Comparison of ENCODE assay signal across 1 cellular context in the genomic region with DNA sequence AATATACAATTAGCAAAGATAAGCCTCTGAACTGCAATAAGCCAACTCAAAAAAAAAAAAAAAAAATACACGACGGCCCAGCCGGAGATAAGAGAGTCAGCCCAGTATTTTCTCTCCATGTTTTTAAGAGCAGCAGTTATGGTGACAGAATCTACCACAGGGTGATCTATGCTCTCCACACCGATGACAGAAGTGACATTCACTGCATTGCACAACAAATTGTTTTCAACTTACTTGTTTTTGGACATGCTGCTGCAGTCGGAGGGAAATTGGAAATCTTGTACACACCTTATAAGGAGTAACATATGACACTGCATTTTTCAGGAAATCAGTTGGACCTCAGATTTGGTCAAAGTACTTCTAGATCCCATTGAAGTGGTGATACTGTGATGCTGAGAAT.
TF ChIP-seq lines count a peak whose summit lies in the region.

No MANE protein-coding gene starts in this region.

TF ChIP-seq in HepG2, 621 proteins besides CTCF, POLR2A, EP300 and RAD21 (continued from another document and continues in another):
- TF ChIP-seq, protein P1, sequence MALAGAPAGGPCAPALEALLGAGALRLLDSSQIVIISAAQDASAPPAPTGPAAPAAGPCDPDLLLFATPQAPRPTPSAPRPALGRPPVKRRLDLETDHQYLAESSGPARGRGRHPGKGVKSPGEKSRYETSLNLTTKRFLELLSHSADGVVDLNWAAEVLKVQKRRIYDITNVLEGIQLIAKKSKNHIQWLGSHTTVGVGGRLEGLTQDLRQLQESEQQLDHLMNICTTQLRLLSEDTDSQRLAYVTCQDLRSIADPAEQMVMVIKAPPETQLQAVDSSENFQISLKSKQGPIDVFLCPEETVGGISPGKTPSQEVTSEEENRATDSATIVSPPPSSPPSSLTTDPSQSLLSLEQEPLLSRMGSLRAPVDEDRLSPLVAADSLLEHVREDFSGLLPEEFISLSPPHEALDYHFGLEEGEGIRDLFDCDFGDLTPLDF (CRISPR knock-in tag; IDR thresholded peaks at IDR 0.05) = no peak
- TF ChIP-seq, protein P2, sequence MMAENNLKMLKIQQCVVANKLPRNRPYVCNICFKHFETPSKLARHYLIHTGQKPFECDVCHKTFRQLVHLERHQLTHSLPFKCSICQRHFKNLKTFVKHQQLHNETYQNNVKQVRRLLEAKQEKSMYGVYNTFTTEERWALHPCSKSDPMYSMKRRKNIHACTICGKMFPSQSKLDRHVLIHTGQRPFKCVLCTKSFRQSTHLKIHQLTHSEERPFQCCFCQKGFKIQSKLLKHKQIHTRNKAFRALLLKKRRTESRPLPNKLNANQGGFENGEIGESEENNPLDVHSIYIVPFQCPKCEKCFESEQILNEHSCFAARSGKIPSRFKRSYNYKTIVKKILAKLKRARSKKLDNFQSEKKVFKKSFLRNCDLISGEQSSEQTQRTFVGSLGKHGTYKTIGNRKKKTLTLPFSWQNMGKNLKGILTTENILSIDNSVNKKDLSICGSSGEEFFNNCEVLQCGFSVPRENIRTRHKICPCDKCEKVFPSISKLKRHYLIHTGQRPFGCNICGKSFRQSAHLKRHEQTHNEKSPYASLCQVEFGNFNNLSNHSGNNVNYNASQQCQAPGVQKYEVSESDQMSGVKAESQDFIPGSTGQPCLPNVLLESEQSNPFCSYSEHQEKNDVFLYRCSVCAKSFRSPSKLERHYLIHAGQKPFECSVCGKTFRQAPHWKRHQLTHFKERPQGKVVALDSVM (CRISPR knock-in tag; IDR thresholded peaks at IDR 0.05) = no peak
- TF ChIP-seq, protein P3, sequence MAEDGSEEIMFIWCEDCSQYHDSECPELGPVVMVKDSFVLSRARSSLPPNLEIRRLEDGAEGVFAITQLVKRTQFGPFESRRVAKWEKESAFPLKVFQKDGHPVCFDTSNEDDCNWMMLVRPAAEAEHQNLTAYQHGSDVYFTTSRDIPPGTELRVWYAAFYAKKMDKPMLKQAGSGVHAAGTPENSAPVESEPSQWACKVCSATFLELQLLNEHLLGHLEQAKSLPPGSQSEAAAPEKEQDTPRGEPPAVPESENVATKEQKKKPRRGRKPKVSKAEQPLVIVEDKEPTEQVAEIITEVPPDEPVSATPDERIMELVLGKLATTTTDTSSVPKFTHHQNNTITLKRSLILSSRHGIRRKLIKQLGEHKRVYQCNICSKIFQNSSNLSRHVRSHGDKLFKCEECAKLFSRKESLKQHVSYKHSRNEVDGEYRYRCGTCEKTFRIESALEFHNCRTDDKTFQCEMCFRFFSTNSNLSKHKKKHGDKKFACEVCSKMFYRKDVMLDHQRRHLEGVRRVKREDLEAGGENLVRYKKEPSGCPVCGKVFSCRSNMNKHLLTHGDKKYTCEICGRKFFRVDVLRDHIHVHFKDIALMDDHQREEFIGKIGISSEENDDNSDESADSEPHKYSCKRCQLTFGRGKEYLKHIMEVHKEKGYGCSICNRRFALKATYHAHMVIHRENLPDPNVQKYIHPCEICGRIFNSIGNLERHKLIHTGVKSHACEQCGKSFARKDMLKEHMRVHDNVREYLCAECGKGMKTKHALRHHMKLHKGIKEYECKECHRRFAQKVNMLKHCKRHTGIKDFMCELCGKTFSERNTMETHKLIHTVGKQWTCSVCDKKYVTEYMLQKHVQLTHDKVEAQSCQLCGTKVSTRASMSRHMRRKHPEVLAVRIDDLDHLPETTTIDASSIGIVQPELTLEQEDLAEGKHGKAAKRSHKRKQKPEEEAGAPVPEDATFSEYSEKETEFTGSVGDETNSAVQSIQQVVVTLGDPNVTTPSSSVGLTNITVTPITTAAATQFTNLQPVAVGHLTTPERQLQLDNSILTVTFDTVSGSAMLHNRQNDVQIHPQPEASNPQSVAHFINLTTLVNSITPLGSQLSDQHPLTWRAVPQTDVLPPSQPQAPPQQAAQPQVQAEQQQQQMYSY (CRISPR knock-in tag; IDR thresholded peaks at IDR 0.05) = no peak
- no peak for TF ChIP-seq TP53 (CRISPR knock-in tag; conservative IDR thresholded peaks at IDR 0.05)
- TF ChIP-seq ZNF766 (CRISPR knock-in tag; IDR thresholded peaks at IDR 0.05; ENCODE audit: borderline replicate concordance) = no peak
- TF ChIP-seq, protein P4, sequence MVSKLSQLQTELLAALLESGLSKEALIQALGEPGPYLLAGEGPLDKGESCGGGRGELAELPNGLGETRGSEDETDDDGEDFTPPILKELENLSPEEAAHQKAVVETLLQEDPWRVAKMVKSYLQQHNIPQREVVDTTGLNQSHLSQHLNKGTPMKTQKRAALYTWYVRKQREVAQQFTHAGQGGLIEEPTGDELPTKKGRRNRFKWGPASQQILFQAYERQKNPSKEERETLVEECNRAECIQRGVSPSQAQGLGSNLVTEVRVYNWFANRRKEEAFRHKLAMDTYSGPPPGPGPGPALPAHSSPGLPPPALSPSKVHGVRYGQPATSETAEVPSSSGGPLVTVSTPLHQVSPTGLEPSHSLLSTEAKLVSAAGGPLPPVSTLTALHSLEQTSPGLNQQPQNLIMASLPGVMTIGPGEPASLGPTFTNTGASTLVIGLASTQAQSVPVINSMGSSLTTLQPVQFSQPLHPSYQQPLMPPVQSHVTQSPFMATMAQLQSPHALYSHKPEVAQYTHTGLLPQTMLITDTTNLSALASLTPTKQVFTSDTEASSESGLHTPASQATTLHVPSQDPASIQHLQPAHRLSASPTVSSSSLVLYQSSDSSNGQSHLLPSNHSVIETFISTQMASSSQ (IDR thresholded peaks at IDR 0.05; ENCODE audit: low read depth) = peak; percentile 39; the same call in 1 of the 2 replicates
- TF ChIP-seq, protein P4 (CRISPR knock-in tag; IDR thresholded peaks at IDR 0.05; ENCODE audit: borderline replicate concordance) = no peak
- TF ChIP-seq, protein P5, sequence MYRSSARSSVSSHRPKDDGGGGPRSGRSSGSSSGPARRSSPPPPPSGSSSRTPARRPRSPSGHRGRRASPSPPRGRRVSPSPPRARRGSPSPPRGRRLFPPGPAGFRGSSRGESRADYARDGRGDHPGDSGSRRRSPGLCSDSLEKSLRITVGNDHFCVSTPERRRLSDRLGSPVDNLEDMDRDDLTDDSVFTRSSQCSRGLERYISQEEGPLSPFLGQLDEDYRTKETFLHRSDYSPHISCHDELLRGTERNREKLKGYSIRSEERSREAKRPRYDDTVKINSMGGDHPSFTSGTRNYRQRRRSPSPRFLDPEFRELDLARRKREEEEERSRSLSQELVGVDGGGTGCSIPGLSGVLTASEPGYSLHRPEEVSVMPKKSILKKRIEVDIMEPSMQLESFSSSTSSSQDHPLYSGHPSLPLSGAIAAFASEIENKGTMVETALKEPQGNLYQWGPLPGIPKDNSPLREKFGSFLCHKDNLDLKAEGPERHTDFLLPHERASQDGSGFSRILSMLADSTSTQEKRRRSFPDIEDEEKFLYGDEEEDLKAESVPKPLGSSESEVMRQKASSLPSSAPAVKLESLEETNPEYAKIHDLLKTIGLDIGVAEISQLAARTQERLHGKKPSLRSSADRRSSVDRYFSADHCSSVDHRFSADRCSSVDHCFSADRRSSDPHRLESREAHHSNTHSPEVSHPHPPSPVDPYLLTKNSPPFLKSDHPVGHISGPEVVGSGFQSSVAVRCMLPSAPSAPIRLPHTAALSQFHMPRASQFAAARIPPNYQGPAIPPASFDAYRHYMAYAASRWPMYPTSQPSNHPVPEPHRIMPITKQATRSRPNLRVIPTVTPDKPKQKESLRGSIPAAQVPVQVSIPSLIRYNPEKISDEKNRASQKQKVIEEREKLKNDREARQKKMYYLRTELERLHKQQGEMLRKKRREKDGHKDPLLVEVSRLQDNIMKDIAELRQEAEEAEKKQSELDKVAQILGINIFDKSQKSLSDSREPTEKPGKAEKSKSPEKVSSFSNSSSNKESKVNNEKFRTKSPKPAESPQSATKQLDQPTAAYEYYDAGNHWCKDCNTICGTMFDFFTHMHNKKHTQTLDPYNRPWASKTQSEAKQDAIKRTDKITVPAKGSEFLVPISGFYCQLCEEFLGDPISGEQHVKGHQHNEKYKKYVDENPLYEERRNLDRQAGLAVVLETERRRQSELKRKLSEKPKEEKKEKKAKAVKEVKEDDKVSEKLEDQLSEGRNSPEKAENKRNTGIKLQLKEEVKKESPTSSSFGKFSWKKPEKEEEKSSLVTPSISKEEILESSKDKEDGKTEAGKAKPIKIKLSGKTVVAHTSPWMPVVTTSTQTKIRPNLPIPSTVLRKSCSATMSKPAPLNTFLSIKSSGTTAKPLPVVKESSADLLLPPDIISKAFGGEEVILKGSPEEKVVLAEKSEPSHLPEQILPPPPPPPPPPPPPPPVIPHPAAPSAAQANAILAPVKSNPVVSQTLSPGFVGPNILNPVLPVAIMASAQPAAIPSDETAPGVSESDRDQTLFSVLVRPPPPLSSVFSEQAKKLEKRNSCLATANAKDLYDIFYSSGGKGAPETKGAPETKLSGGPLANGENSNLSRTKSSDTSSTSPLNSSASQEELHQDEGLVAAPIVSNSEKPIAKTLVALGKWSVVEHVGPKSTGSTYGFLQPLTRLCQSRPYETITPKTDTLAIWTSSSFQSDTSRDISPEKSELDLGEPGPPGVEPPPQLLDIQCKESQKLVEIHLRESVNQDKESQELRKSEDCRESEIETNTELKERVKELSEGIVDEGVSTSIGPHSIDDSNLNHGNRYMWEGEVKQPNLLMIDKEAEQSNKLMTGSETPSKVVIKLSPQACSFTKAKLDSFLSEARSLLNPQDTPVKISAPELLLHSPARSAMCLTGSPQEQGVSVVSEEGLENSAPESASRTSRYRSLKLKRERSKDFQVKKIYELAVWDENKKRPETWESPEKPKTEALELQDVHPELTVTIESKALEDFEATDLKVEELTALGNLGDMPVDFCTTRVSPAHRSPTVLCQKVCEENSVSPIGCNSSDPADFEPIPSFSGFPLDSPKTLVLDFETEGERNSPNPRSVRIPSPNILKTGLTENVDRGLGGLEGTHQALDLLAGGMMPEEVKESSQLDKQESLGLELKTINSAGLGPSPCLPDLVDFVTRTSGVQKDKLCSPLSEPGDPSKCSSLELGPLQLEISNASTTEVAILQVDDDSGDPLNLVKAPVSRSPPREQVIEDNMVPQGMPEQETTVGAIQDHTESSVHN (CRISPR knock-in tag; IDR thresholded peaks at IDR 0.05) = no peak
- TF ChIP-seq CENPX (CRISPR knock-in tag; IDR thresholded peaks at IDR 0.05) = no peak
- TF ChIP-seq HNF4G (IDR thresholded peaks at IDR 0.05; ENCODE audit: borderline replicate concordance, low read depth, low read length) = peak; percentile 38; the same call in 1 of the 2 replicates
- no peak; the same call in 1 of the 2 replicates for TF ChIP-seq HNF4G (CRISPR knock-in tag; IDR thresholded peaks at IDR 0.05; ENCODE audit: borderline replicate concordance, low read depth)
- TF ChIP-seq, protein P6, sequence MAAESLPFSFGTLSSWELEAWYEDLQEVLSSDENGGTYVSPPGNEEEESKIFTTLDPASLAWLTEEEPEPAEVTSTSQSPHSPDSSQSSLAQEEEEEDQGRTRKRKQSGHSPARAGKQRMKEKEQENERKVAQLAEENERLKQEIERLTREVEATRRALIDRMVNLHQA (CRISPR knock-in tag; IDR thresholded peaks at IDR 0.05) = no peak
- TF ChIP-seq ZMYM3 (CRISPR knock-in tag; IDR thresholded peaks at IDR 0.05) = no peak; the same call in 1 of the 2 replicates
- no peak for TF ChIP-seq ZNF747 (CRISPR knock-in tag; IDR thresholded peaks at IDR 0.05; ENCODE audit: borderline replicate concordance)
- no peak for TF ChIP-seq ZFP36L2 (CRISPR knock-in tag; IDR thresholded peaks at IDR 0.05)
- no peak for TF ChIP-seq NFYC (CRISPR knock-in tag; IDR thresholded peaks at IDR 0.05)
- no peak for TF ChIP-seq ZNF530 (CRISPR knock-in tag; IDR thresholded peaks at IDR 0.05; ENCODE audit: low read depth)
- no peak for TF ChIP-seq HMGA1 (CRISPR knock-in tag; conservative IDR thresholded peaks at IDR 0.05)
- TF ChIP-seq HNRNPK (IDR thresholded peaks at IDR 0.05; ENCODE audit: low read depth, low read length, poor library complexity, severe bottlenecking) = no peak
- TF ChIP-seq ZNF614 (CRISPR knock-in tag; IDR thresholded peaks at IDR 0.05; ENCODE audit: borderline replicate concordance) = peak; percentile 76; the same call in 1 of the 2 replicates
- no peak; the same call in 1 of the 2 replicates for TF ChIP-seq MIER3 (CRISPR knock-in tag; IDR thresholded peaks at IDR 0.05; ENCODE audit: borderline replicate concordance)
- TF ChIP-seq, protein P7, sequence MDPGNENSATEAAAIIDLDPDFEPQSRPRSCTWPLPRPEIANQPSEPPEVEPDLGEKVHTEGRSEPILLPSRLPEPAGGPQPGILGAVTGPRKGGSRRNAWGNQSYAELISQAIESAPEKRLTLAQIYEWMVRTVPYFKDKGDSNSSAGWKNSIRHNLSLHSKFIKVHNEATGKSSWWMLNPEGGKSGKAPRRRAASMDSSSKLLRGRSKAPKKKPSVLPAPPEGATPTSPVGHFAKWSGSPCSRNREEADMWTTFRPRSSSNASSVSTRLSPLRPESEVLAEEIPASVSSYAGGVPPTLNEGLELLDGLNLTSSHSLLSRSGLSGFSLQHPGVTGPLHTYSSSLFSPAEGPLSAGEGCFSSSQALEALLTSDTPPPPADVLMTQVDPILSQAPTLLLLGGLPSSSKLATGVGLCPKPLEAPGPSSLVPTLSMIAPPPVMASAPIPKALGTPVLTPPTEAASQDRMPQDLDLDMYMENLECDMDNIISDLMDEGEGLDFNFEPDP (CRISPR knock-in tag; conservative IDR thresholded peaks at IDR 0.05) = no peak
- no peak for TF ChIP-seq ZNF570 (CRISPR knock-in tag; IDR thresholded peaks at IDR 0.05; ENCODE audit: borderline replicate concordance)
- TF ChIP-seq HNRNPUL1 (IDR thresholded peaks at IDR 0.05; ENCODE audit: low read depth, low read length) = no peak
- TF ChIP-seq, protein P8, sequence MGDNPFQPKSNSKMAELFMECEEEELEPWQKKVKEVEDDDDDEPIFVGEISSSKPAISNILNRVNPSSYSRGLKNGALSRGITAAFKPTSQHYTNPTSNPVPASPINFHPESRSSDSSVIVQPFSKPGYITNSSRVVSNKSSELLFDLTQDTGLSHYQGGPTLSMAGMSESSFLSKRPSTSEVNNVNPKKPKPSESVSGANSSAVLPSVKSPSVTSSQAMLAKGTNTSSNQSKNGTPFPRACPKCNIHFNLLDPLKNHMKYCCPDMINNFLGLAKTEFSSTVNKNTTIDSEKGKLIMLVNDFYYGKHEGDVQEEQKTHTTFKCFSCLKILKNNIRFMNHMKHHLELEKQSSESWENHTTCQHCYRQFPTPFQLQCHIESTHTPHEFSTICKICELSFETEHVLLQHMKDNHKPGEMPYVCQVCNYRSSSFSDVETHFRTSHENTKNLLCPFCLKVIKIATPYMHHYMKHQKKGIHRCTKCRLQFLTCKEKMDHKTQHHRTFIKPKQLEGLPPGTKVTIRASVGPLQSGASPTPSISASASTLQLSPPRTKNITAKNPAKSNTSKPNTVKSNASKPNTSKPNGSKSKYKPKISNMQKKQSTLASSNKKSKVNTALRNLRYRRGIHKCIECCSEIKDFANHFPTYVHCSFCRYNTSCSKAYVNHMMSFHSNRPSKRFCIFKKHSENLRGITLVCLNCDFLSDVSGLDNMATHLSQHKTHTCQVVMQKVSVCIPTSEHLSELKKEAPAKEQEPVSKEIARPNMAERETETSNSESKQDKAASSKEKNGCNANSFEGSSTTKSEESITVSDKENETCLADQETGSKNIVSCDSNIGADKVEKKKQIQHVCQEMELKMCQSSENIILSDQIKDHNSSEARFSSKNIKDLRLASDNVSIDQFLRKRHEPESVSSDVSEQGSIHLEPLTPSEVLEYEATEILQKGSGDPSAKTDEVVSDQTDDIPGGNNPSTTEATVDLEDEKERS (CRISPR knock-in tag; IDR thresholded peaks at IDR 0.05) = no peak
